In genomic region chr15:67043939-67044771, GRCh38 we compare ENCODE assay signal across 11 cellular contexts. TPM values are rescaled to one million over a fixed set of nuclear protein-coding genes. Genes with fewer than 3 reads are reported as not detected.
DNase-seq lines count a peak whose midpoint lies in the region; ATAC-seq and TF ChIP-seq lines count a peak whose summit lies in the region.
"Had no signal": no experiment of that assay in that cellular context is flagged by ENCODE, and none has a peak within 500 bp of the region (broad histone marks: within the 10 kb centered on the region; RNA-seq: fewer than 3 reads in every experiment).

No MANE protein-coding gene starts in this region.

- DNase-seq in cardiac muscle cell (ENCODE audit: low read depth in 1 of 2, low spot score in 1 of 2) = peak; percentile 68 to 95
- no peak for DNase-seq in Right ventricle myocardium inferior (ENCODE audit: missing footprints)
- DNase-seq in caudate nucleus (lab: John Stamatoyannopoulos, UW) = no peak
- DNase-seq in left lung = no peak
- DNase-seq in vagina (ENCODE audit: extremely low spot score in 2 of 2) = no peak
- DNase-seq in effector CD4-positive, alpha-beta T cell = no peak
- no peak for DNase-seq in activated CD8-positive, alpha-beta memory T cell treated with anti-CD3 and anti-CD28 coated beads, Interleukin-2, amount 50 U/mL, for 48 hours
- DNase-seq in stimulated activated CD4-positive, alpha-beta T cell treated with anti-CD3 and anti-CD28 coated beads, Interleukin-4, amount 100 ng/mL, for 1 hour = no peak
- DNase-seq: activated B cell treated with CpG ODN at 0.5 μM for 24 hours, adrenal gland had no signal

- H3K36me3 ChIP-seq in cardiac muscle cell (no peaks in the 10 kb centered on the region), left lung (no peaks in the 10 kb centered on the region), vagina (no peaks in the 10 kb centered on the region)
- H3K36me3 ChIP-seq: adrenal gland had no signal

- intact Hi-C loops in Right ventricle myocardium inferior (cut with DNase I) (no loop called here), left lung (cut with DNase I) (no loop called here), vagina (cut with DNase I) (no loop called here)

- H3K27ac ChIP-seq in cardiac muscle cell (peak overlapping the region; percentile 86), caudate nucleus (ENCODE audit: low read depth, low read length) (peak overlapping the region; percentile 11), left lung (peak overlapping the region; percentile 33 to 37), vagina (peak overlapping the region; percentile 11)
- H3K27ac ChIP-seq: 22Rv1 had no signal

- H3K9me3 ChIP-seq in cardiac muscle cell (ENCODE audit: low read depth) (no peaks in the 10 kb centered on the region), left lung (no peaks in the 10 kb centered on the region), vagina (no peaks in the 10 kb centered on the region)
- H3K9me3 ChIP-seq: adrenal gland had no signal

- no peak for ATAC-seq in Right ventricle myocardium inferior
- ATAC-seq in left lung = peak; percentile 32

- TF ChIP-seq POLR2A in vagina (IDR thresholded peaks at IDR 0.05) = no peak

- H3K4me1 ChIP-seq in cardiac muscle cell (ENCODE audit: low read depth) (peaks cover 26% of the 10 kb centered on the region), left lung (peaks cover 19 to 28% of the 10 kb centered on the region in 2 donors), vagina (peaks cover 19% of the 10 kb centered on the region)

- H3K4me3 ChIP-seq in cardiac muscle cell = no peak overlapping the region
- H3K4me3 ChIP-seq in left lung = no peak overlapping the region
- no peak overlapping the region for H3K4me3 ChIP-seq in vagina
- H3K4me3 ChIP-seq: adrenal gland had no signal

- TF ChIP-seq CTCF in cardiac muscle cell (IDR thresholded peaks at IDR 0.05; ENCODE audit: low read depth, low read length) = no peak
- TF ChIP-seq CTCF in left lung (IDR thresholded peaks at IDR 0.05) = no peak
- no peak for TF ChIP-seq CTCF in vagina (IDR thresholded peaks at IDR 0.05)

- no peaks in the 10 kb centered on the region for H3K27me3 ChIP-seq in cardiac muscle cell
- no peaks in the 10 kb centered on the region for H3K27me3 ChIP-seq in left lung
- H3K27me3 ChIP-seq in vagina = no peaks in the 10 kb centered on the region
- H3K27me3 ChIP-seq: adrenal gland had no signal

RNA-seq across cellular contexts. Expression of gene SMAD3, which starts 21.2 kb away (rescaled TPM):
- total RNA-seq in cardiac muscle cell (25.9 and 29.2 TPM in 2 replicates), Right ventricle myocardium inferior (18.0 TPM), left lung (10 to 100 TPM; 30.9 to 33.1 TPM), vagina (53.5 TPM)
- 16.3 and 26.1 TPM in 2 replicates for polyA plus RNA-seq in cardiac muscle cell

Comparison
In these comparisons a context has a peak if more than half of its experiments do, and no peak if none do; other contexts are left out.
1. DNase-seq: peak in cardiac muscle cell (2 of 2); none in Right ventricle myocardium inferior (single experiment), caudate nucleus (0 of 61), left lung (0 of 2), vagina (0 of 2), effector CD4-positive, alpha-beta T cell (single experiment), activated CD8-positive, alpha-beta memory T cell treated with anti-CD3 and anti-CD28 coated beads, Interleukin-2, amount 50 U/mL, for 48 hours (single experiment) and stimulated activated CD4-positive, alpha-beta T cell treated with anti-CD3 and anti-CD28 coated beads, Interleukin-4, amount 100 ng/mL, for 1 hour (single experiment).
2. H3K27ac ChIP-seq: peak in every context shown above with its lines; median percentile 86 in cardiac muscle cell; 35 in left lung; 11 in caudate nucleus; 11 in vagina.